In the genomic region with DNA sequence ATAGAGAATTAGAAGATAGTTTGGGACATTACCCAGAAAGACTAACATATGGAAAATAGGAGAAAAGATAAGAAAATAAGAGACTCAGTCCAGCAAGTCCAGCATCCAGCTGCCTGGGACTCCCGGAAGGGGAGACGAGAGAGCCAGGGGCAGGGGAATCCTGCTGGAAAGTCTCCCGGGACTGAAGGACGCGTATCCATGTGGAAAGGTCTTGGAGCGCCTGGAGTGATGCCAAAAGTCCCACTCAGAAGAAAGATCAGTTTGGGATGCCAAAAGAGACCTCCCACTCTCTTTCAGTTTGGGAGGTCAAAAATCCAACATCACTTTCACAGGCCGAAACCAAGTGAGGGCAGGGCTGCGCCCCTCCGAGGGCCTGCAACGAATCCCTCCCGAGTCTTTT, we compare ENCODE assay signal across 20 cellular contexts. TPM values are rescaled to one million over a fixed set of nuclear protein-coding genes. Genes with fewer than 3 reads are reported as not detected.
"Had no signal": no experiment of that assay in that cellular context is flagged by ENCODE, and none has a peak within 500 bp of the region (broad histone marks: within the 10 kb centered on the region; RNA-seq: fewer than 3 reads in every experiment).

No MANE protein-coding gene starts in this region.

- H3K4me3 ChIP-seq: cardiac muscle cell, lung, neural progenitor cell, tibial artery had no signal

- H3K4me2 ChIP-seq: neural progenitor cell had no signal

- H3K9me3 Mint-ChIP-seq: activated naive CD4-positive, alpha-beta T cell treated with anti-CD3 and anti-CD28 coated beads for 36 hours; activated naive CD8-positive, alpha-beta T cell treated with anti-CD3 and anti-CD28 coated beads, Interleukin-2, amount 10 ng/mL, durations not matched to agents 7 days and 5 days; naive thymus-derived CD4-positive, alpha-beta T cell; neural progenitor cell; stimulated activated naive CD8-positive, alpha-beta T cell treated with anti-CD3 and anti-CD28 coated beads, Interleukin-15, Interleukin-2, amounts not matched to agents 100 ng/mL and 50 ng/mL, for 24 hours; WTC11 had no signal

- H3K27me3 ChIP-seq: cardiac muscle cell, neural progenitor cell, tibial artery had no signal

- H3K27ac Mint-ChIP-seq: activated naive CD4-positive, alpha-beta T cell treated with anti-CD3 and anti-CD28 coated beads for 36 hours; activated T-cell treated with anti-CD3 and anti-CD28 coated beads, Interleukin-2, amount 50 U/mL, for 72 hours; naive thymus-derived CD4-positive, alpha-beta T cell; stimulated activated naive CD8-positive, alpha-beta T cell treated with anti-CD3 and anti-CD28 coated beads, Interleukin-15, Interleukin-2, amounts not matched to agents 100 ng/mL and 50 ng/mL, for 24 hours had no signal

- DNase-seq: activated CD4-positive, alpha-beta T cell treated with anti-CD3 and anti-CD28 coated beads, Interleukin-2, amount 50 U/mL, for 48 hours; activated effector memory CD4-positive, alpha-beta T cell treated with Interleukin-2 at 50 U/mL for 16 hours; activated naive CD4-positive, alpha-beta T cell treated with anti-CD3 and anti-CD28 coated beads for 36 hours; activated naive CD8-positive, alpha-beta T cell treated with anti-CD3 and anti-CD28 coated beads, Interleukin-2, amount 10 ng/mL, durations not matched to agents 7 days and 5 days; activated T-cell treated with anti-CD3 and anti-CD28 coated beads, Interleukin-2, amount 50 U/mL, for 72 hours; amniotic stem cell; dermis blood vessel endothelial cell; effector CD8-positive, alpha-beta T cell; foreskin melanocyte; glutamatergic neuron; naive thymus-derived CD4-positive, alpha-beta T cell; stimulated activated CD4-positive, alpha-beta T cell treated with anti-CD3 and anti-CD28 coated beads, Interleukin-1b, Interleukin-23, amount 100 ng/mL, for 48 hours; T-helper 9 cell; tibial artery had no signal

- H3K36me3 ChIP-seq: cardiac muscle cell, neural progenitor cell, tibial artery had no signal

- H3K27me3 Mint-ChIP-seq: activated naive CD8-positive, alpha-beta T cell treated with anti-CD3 and anti-CD28 coated beads, Interleukin-2, amount 10 ng/mL, durations not matched to agents 7 days and 5 days; naive thymus-derived CD4-positive, alpha-beta T cell; stimulated activated naive CD8-positive, alpha-beta T cell treated with anti-CD3 and anti-CD28 coated beads, Interleukin-15, Interleukin-2, amounts not matched to agents 100 ng/mL and 50 ng/mL, for 24 hours had no signal

- H3K9ac ChIP-seq: neural progenitor cell had no signal

- H2AFZ ChIP-seq: neural progenitor cell had no signal

- H3K4me1 ChIP-seq: tibial artery had no signal

- H3K9me3 ChIP-seq: tibial artery had no signal

- ATAC-seq: activated T-cell treated with anti-CD3 and anti-CD28 coated beads, Interleukin-2, amount 50 U/mL, for 72 hours; esophagus mucosa; naive thymus-derived CD4-positive, alpha-beta T cell; WTC11 had no signal

- H3K36me3 Mint-ChIP-seq: activated naive CD8-positive, alpha-beta T cell treated with anti-CD3 and anti-CD28 coated beads, Interleukin-2, amount 10 ng/mL, durations not matched to agents 7 days and 5 days; neural progenitor cell; WTC11 had no signal

- H3K27ac ChIP-seq: cardiac muscle cell, neural progenitor cell, tibial artery had no signal

- H3K4me3 Mint-ChIP-seq: activated naive CD4-positive, alpha-beta T cell treated with anti-CD3 and anti-CD28 coated beads for 36 hours; activated naive CD8-positive, alpha-beta T cell treated with anti-CD3 and anti-CD28 coated beads, Interleukin-2, amount 10 ng/mL, durations not matched to agents 7 days and 5 days; activated T-cell treated with anti-CD3 and anti-CD28 coated beads, Interleukin-2, amount 50 U/mL, for 72 hours; naive thymus-derived CD4-positive, alpha-beta T cell; neural progenitor cell; stimulated activated naive CD8-positive, alpha-beta T cell treated with anti-CD3 and anti-CD28 coated beads, Interleukin-15, Interleukin-2, amounts not matched to agents 100 ng/mL and 50 ng/mL, for 24 hours; WTC11 had no signal

RNA-seq across cellular contexts. Expression of a gene that starts 30.7 kb away (rescaled TPM):
- polyA plus RNA-seq: naive thymus-derived CD4-positive, alpha-beta T cell had no signal
